1 cellular context compared by ENCODE assay signal in the genomic region with DNA sequence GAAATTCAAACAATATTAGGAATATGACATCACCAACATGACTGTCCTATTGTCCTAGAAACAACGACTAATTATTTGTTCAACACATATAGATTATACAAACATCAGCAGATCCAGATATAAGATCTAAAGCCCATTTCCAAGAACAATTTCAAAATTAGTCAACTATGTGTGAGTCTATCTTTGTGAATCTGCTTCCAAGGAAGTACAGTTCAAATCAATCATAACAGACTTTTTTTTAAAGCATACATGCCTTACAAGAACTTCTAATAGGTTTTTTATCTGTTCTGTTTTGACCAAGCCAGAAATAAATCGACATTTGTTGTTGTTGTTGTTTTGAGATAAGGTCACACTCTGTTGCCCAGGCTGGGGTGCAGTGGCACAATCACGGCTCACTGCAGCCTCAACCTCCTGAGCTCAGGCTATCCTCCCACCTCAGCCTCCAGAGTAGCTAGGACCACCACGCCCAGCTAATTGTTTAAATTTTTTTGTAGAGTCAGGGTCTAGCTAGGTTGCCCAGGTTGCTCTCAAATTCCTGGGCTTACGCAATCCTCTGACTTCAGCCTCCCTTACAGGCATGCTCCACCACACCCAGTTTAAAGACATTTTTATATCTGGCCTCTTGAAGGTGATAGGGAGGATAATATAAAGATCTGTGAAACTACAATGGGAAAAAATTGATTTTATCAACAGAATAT.
TF ChIP-seq lines count a peak whose summit lies in the region.

No MANE protein-coding gene starts in this region.

TF ChIP-seq in GM23338, 12 proteins besides CTCF, POLR2A, EP300 and RAD21 (continued from another document):
- TF ChIP-seq, protein P1, sequence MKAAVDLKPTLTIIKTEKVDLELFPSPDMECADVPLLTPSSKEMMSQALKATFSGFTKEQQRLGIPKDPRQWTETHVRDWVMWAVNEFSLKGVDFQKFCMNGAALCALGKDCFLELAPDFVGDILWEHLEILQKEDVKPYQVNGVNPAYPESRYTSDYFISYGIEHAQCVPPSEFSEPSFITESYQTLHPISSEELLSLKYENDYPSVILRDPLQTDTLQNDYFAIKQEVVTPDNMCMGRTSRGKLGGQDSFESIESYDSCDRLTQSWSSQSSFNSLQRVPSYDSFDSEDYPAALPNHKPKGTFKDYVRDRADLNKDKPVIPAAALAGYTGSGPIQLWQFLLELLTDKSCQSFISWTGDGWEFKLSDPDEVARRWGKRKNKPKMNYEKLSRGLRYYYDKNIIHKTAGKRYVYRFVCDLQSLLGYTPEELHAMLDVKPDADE (IDR thresholded peaks at IDR 0.05), result no peak
- no peak for TF ChIP-seq JUNB (IDR thresholded peaks at IDR 0.05; ENCODE audit: unreplicated experiment)
- no peak for TF ChIP-seq STAT1 (IDR thresholded peaks at IDR 0.05; ENCODE audit: unreplicated experiment)
- no peak for TF ChIP-seq ZNF331 (CRISPR knock-in tag; IDR thresholded peaks at IDR 0.05; ENCODE audit: low read depth)
- TF ChIP-seq, protein P2, sequence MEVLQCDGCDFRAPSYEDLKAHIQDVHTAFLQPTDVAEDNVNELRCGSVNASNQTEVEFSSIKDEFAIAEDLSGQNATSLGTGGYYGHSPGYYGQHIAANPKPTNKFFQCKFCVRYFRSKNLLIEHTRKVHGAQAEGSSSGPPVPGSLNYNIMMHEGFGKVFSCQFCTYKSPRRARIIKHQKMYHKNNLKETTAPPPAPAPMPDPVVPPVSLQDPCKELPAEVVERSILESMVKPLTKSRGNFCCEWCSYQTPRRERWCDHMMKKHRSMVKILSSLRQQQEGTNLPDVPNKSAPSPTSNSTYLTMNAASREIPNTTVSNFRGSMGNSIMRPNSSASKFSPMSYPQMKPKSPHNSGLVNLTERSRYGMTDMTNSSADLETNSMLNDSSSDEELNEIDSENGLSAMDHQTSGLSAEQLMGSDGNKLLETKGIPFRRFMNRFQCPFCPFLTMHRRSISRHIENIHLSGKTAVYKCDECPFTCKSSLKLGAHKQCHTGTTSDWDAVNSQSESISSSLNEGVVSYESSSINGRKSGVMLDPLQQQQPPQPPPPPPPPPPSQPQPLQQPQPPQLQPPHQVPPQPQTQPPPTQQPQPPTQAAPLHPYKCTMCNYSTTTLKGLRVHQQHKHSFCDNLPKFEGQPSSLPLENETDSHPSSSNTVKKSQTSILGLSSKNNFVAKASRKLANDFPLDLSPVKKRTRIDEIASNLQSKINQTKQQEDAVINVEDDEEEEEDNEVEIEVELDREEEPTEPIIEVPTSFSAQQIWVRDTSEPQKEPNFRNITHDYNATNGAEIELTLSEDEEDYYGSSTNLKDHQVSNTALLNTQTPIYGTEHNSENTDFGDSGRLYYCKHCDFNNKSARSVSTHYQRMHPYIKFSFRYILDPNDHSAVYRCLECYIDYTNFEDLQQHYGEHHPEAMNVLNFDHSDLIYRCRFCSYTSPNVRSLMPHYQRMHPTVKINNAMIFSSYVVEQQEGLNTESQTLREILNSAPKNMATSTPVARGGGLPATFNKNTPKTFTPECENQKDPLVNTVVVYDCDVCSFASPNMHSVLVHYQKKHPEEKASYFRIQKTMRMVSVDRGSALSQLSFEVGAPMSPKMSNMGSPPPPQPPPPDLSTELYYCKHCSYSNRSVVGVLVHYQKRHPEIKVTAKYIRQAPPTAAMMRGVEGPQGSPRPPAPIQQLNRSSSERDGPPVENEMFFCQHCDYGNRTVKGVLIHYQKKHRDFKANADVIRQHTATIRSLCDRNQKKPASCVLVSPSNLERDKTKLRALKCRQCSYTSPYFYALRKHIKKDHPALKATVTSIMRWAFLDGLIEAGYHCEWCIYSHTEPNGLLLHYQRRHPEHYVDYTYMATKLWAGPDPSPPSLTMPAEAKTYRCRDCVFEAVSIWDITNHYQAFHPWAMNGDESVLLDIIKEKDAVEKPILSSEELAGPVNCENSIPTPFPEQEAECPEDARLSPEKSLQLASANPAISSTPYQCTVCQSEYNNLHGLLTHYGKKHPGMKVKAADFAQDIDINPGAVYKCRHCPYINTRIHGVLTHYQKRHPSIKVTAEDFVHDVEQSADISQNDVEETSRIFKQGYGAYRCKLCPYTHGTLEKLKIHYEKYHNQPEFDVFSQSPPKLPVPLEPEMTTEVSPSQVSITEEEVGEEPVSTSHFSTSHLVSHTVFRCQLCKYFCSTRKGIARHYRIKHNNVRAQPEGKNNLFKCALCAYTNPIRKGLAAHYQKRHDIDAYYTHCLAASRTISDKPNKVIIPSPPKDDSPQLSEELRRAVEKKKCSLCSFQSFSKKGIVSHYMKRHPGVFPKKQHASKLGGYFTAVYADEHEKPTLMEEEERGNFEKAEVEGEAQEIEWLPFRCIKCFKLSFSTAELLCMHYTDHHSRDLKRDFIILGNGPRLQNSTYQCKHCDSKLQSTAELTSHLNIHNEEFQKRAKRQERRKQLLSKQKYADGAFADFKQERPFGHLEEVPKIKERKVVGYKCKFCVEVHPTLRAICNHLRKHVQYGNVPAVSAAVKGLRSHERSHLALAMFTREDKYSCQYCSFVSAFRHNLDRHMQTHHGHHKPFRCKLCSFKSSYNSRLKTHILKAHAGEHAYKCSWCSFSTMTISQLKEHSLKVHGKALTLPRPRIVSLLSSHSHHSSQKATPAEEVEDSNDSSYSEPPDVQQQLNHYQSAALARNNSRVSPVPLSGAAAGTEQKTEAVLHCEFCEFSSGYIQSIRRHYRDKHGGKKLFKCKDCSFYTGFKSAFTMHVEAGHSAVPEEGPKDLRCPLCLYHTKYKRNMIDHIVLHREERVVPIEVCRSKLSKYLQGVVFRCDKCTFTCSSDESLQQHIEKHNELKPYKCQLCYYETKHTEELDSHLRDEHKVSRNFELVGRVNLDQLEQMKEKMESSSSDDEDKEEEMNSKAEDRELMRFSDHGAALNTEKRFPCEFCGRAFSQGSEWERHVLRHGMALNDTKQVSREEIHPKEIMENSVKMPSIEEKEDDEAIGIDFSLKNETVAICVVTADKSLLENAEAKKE (CRISPR knock-in tag; IDR thresholded peaks at IDR 0.05), result no peak
- no peak for TF ChIP-seq CREB1 (CRISPR knock-in tag; IDR thresholded peaks at IDR 0.05; ENCODE audit: low read depth)
- TF ChIP-seq, protein P3, sequence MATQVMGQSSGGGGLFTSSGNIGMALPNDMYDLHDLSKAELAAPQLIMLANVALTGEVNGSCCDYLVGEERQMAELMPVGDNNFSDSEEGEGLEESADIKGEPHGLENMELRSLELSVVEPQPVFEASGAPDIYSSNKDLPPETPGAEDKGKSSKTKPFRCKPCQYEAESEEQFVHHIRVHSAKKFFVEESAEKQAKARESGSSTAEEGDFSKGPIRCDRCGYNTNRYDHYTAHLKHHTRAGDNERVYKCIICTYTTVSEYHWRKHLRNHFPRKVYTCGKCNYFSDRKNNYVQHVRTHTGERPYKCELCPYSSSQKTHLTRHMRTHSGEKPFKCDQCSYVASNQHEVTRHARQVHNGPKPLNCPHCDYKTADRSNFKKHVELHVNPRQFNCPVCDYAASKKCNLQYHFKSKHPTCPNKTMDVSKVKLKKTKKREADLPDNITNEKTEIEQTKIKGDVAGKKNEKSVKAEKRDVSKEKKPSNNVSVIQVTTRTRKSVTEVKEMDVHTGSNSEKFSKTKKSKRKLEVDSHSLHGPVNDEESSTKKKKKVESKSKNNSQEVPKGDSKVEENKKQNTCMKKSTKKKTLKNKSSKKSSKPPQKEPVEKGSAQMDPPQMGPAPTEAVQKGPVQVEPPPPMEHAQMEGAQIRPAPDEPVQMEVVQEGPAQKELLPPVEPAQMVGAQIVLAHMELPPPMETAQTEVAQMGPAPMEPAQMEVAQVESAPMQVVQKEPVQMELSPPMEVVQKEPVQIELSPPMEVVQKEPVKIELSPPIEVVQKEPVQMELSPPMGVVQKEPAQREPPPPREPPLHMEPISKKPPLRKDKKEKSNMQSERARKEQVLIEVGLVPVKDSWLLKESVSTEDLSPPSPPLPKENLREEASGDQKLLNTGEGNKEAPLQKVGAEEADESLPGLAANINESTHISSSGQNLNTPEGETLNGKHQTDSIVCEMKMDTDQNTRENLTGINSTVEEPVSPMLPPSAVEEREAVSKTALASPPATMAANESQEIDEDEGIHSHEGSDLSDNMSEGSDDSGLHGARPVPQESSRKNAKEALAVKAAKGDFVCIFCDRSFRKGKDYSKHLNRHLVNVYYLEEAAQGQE (IDR thresholded peaks at IDR 0.05; ENCODE audit: unreplicated experiment), result no peak
- TF ChIP-seq EZH2 (IDR thresholded peaks at IDR 0.05; ENCODE audit: low read depth, unreplicated experiment), result no peak
- TF ChIP-seq POLR2AphosphoS5 (IDR thresholded peaks at IDR 0.05; ENCODE audit: low read depth), result no peak
- TF ChIP-seq NANOG (IDR thresholded peaks at IDR 0.05; ENCODE audit: borderline replicate concordance), result no peak
